In the genomic region with DNA sequence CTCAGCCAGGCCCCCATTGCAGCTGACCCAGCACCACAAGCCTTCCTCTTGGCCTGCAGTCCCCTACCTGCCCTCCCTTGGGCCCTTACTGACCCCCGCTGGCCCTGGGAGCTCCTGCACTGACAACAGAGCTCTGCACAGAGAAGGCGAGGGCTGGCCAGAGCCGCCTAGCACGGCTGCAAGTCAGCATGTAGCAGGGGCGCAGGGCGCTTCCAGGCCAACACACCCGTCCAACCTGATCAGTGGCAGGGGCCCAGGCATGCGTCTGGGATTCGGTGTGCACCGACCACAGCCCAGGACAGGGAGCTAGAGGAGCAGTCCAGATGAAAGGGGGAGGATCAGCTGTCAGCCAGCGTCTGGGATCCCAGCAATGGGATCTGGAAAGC, we compare ENCODE assay signal across 15 cellular contexts. TPM values are rescaled to one million over a fixed set of nuclear protein-coding genes. Genes with fewer than 3 reads are reported as not detected.
DNase-seq lines count a peak whose midpoint lies in the region; FAIRE-seq and TF ChIP-seq lines count a peak whose summit lies in the region.
"Had no signal": no experiment of that assay in that cellular context is flagged by ENCODE, and none has a peak within 500 bp of the region (broad histone marks: within the 10 kb centered on the region; RNA-seq: fewer than 3 reads in every experiment).

No MANE protein-coding gene starts in this region.

- DNase-seq in AG04450 (ENCODE audit: low read depth, low spot score) (no peak), HPDE6-E6E7 (ENCODE audit: extremely low spot score) (peak; percentile 53), astrocyte of the cerebellum (ENCODE audit: low read depth) (no peak), islet precursor cell (peak; percentile 91), small intestine (no peak), middle frontal gyrus (ENCODE audit: extremely low spot score, low spot score) (no peak)
- no peak for DNase-seq in activated CD4-positive, alpha-beta T cell treated with anti-CD3 and anti-CD28 coated beads, Interleukin-2, amount 50 U/mL, for 48 hours
- DNase-seq in central memory CD4-positive, alpha-beta T cell: no peak
- DNase-seq: activated gamma-delta T cell treated with Interleukin-2 at 50 U/mL for 16 hours; DMS79 treated with DMSO at 0.1 percent for 48 hours; glutamatergic neuron; NK-92 treated with Interleukin-12 subunit alpha and Interleukin-12 subunit beta, amount 100 ng/mL, for 24 hours had no signal

- H3K4me3 ChIP-seq in AG04450 (ENCODE audit: low read depth, low read length) (no peak overlapping the region), astrocyte of the cerebellum (ENCODE audit: low read depth, low read length) (peak overlapping the region; percentile 5), small intestine (ENCODE audit: low read depth in 1 of 2, low read length in 2 of 2) (no peak overlapping the region)
- H3K4me3 ChIP-seq: breast epithelium, SJCRH30 had no signal

- H3K27ac ChIP-seq in AG04450 (ENCODE audit: low read depth, low read length) (peak overlapping the region; percentile 89), small intestine (ENCODE audit: low read depth in 1 of 2, low read length in 1 of 2) (no peak overlapping the region)
- H3K27ac ChIP-seq: breast epithelium, SJCRH30 had no signal

- POLR2A ChIA-PET in AG04450 (lab: Yijun Ruan, JAX): no interaction called here

- FAIRE-seq in small intestine (lab: Jason Lieb, UNC): no peak
- FAIRE-seq: TTC549 had no signal

- no peaks in the 10 kb centered on the region for H3K4me1 ChIP-seq in small intestine (ENCODE audit: control insufficient read depth in 2 of 2, insufficient read depth in 1 of 2, low read depth in 1 of 2, low read length in 1 of 2)
- H3K4me1 ChIP-seq: SJCRH30 had no signal

- H3K36me3 ChIP-seq in small intestine (ENCODE audit: control insufficient read depth in 2 of 2, insufficient read depth in 2 of 2, low read length in 2 of 2): no peaks in the 10 kb centered on the region
- H3K36me3 ChIP-seq: breast epithelium, SJCRH30 had no signal

- 48 to 62% (median 54%) methylated on average over 11 of the region's 11 CpGs for WGBS in small intestine, 3 donors

- TF ChIP-seq CTCF in AG04450 (IDR thresholded peaks at IDR 0.05; ENCODE audit: low read depth, low read length) (peak; percentile 13; the same call in 1 of the 2 replicates), astrocyte of the cerebellum (IDR thresholded peaks at IDR 0.05; ENCODE audit: low read depth, low read length, missing control alignments) (no peak)

- in situ Hi-C loops in astrocyte of the cerebellum (cut with HindIII; ENCODE audit: low sequenced_read_pairs): no loop called here

- H3K27me3 ChIP-seq in AG04450 (ENCODE audit: control insufficient read depth, insufficient read depth, low read length) (peaks cover 14% of the 10 kb centered on the region), small intestine (ENCODE audit: control insufficient read depth in 2 of 2, insufficient read depth in 2 of 2, low read length in 2 of 2) (peaks cover 12 to 35% of the 10 kb centered on the region in 2 donors)
- H3K27me3 ChIP-seq: SJCRH30 had no signal

- H3K9me3 ChIP-seq in AG04450 (ENCODE audit: control insufficient read depth, insufficient read depth, low read length) (no peaks in the 10 kb centered on the region; the same call in 1 of the 2 replicates), small intestine (ENCODE audit: control insufficient read depth, low read depth) (no peaks in the 10 kb centered on the region)
- H3K9me3 ChIP-seq: breast epithelium, SJCRH30 had no signal

- CTCF ChIA-PET in AG04450 (lab: Charles Lee): interaction anchor here (0.6 to 1.7 kb wide), 3 partner anchors 106 to 392 kb away, joined by 3 to 7 read pairs (median 5); no protein-coding TSS in a partner anchor

RNA-seq across cellular contexts. Expression of gene WNT7B, which starts 7.6 kb away (rescaled TPM):
- 0.56 and 0.71 TPM in 2 replicates for polyA plus RNA-seq in AG04450 (2011; rRNA removed)
- polyA minus RNA-seq in AG04450 (2011; rRNA and poly(A)+ RNA removed): 0.37 and 0.43 TPM in 2 replicates
- polyA plus RNA-seq in small intestine: under 1 TPM in 2 of 3 donors, not detected in 1; 0.03 to 0.22 TPM

Comparison
In these comparisons a context has a peak if more than half of its experiments do, and no peak if none do; other contexts are left out.
1. DNase-seq: peak in HPDE6-E6E7 (single experiment) and islet precursor cell (single experiment); none in AG04450 (single experiment), astrocyte of the cerebellum (single experiment), activated CD4-positive, alpha-beta T cell treated with anti-CD3 and anti-CD28 coated beads, Interleukin-2, amount 50 U/mL, for 48 hours (0 of 2), small intestine (single experiment), middle frontal gyrus (single experiment) and central memory CD4-positive, alpha-beta T cell (single experiment).